In the genomic region with DNA sequence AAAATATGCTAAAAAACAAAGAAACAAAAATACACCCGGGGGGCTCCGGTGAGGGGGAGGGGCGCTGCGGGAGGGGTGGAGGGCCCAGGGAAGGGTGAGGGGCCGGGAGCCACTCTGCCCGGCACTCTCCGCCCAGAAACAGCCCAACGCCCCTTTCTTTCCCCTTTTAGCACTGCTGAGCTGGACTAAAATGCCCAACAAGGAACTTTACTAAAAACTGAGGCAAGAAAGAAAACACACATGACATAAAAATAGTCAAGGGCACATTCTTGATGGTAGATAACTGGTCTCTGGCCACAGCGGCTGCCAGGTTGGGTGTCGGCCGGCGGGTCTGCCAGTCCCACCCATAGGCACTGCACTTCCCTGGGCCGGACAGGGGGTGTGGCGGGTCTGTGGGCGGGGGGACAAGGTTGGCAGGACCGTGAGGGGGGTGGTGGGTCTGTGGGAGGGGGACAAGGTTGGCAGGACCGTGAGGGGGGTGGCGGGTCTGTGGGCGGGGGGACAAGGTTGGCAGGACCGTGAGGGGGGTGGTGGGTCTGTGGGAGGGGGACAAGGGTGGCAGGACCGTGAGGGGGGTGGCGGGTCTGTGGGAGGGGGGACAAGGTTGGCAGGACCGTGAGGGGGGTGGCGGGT, we compare ENCODE assay signal across 8 cellular contexts. TPM values are rescaled to one million over a fixed set of nuclear protein-coding genes. Genes with fewer than 3 reads are reported as not detected.
DNase-seq lines count a peak whose midpoint lies in the region; ATAC-seq and TF ChIP-seq lines count a peak whose summit lies in the region.
"Had no signal": no experiment of that assay in that cellular context is flagged by ENCODE, and none has a peak within 500 bp of the region (broad histone marks: within the 10 kb centered on the region; RNA-seq: fewer than 3 reads in every experiment).

No MANE protein-coding gene starts in this region.

- TF ChIP-seq CTCF in PC-3 (conservative IDR thresholded peaks at IDR 0.05; ENCODE audit: low read depth, low read length): no peak
- TF ChIP-seq CTCF in thoracic aorta (IDR thresholded peaks at IDR 0.05): no peak

- H3K27ac Mint-ChIP-seq in central memory CD8-positive, alpha-beta T cell (ENCODE audit: low read depth): peak overlapping the region; percentile 78
- no peak overlapping the region for H3K27ac Mint-ChIP-seq in memory B cell
- H3K27ac Mint-ChIP-seq in activated CD8-positive, alpha-beta memory T cell treated with anti-CD3 and anti-CD28 coated beads, Interleukin-2, amount 10 ng/mL, durations not matched to agents 7 days and 5 days: no peak overlapping the region

- H3K36me3 ChIP-seq in PC-3 (ENCODE audit: low read depth, low read length) (no peaks in the 10 kb centered on the region), thoracic aorta (peaks cover 15% of the 10 kb centered on the region)

- DNase-seq in PC-3 (no peak), memory B cell (ENCODE audit: low spot score in 2 of 2) (no peak), thoracic aorta (ENCODE audit: low spot score) (no peak)
- DNase-seq in central memory CD8-positive, alpha-beta T cell (ENCODE audit: low spot score in 2 of 2): no peak
- DNase-seq in activated CD8-positive, alpha-beta memory T cell treated with anti-CD3 and anti-CD28 coated beads, Interleukin-2, amount 10 ng/mL, durations not matched to agents 7 days and 5 days: no peak
- DNase-seq: DMS 273 treated with DMSO at 0.1 percent for 48 hours had no signal

- H3K4me3 ChIP-seq in PC-3 (ENCODE audit: low read length) (no peak overlapping the region), thoracic aorta (peak overlapping the region; percentile 68)

- H3K9me3 Mint-ChIP-seq in central memory CD8-positive, alpha-beta T cell: no peaks in the 10 kb centered on the region
- H3K9me3 Mint-ChIP-seq in memory B cell: no peaks in the 10 kb centered on the region
- no peaks in the 10 kb centered on the region for H3K9me3 Mint-ChIP-seq in activated CD8-positive, alpha-beta memory T cell treated with anti-CD3 and anti-CD28 coated beads, Interleukin-2, amount 10 ng/mL, durations not matched to agents 7 days and 5 days (ENCODE audit: low read depth)

- H3F3A ChIP-seq in PC-3 (ENCODE audit: low read length, unreplicated experiment): no peaks in the 10 kb centered on the region

- no peaks in the 10 kb centered on the region for H3K79me2 ChIP-seq in PC-3 (ENCODE audit: low read length)

- H3K9ac ChIP-seq in PC-3 (ENCODE audit: low read length): no peak overlapping the region

- CTCF ChIA-PET in PC-3 (lab: Charles Lee): no interaction called here
- CTCF ChIA-PET in activated CD8-positive, alpha-beta memory T cell treated with anti-CD3 and anti-CD28 coated beads, Interleukin-2, amount 10 ng/mL, durations not matched to agents 7 days and 5 days (lab: Charles Lee): interaction anchor here (2.4 kb wide), 1 partner anchor 100 kb away, joined by 6 read pairs; no protein-coding TSS in a partner anchor

- POLR2A ChIA-PET in PC-3 (lab: Charles Lee; ENCODE audit: unreplicated experiment): no interaction called here

- peak overlapping the region; percentile 53 for H3K4me3 Mint-ChIP-seq in central memory CD8-positive, alpha-beta T cell
- H3K4me3 Mint-ChIP-seq in memory B cell: peak overlapping the region; percentile 52
- no peak overlapping the region for H3K4me3 Mint-ChIP-seq in activated CD8-positive, alpha-beta memory T cell treated with anti-CD3 and anti-CD28 coated beads, Interleukin-2, amount 10 ng/mL, durations not matched to agents 7 days and 5 days

- H3K4me2 ChIP-seq in PC-3 (ENCODE audit: low read length): peak overlapping the region; percentile 28

- no TSS peak for BruUV-seq in PC-3 (replicated peaks; lab: Mats Ljungman, UMichigan)

- peaks cover 14% of the 10 kb centered on the region for H3K36me3 Mint-ChIP-seq in central memory CD8-positive, alpha-beta T cell (ENCODE audit: insufficient read depth)
- H3K36me3 Mint-ChIP-seq in memory B cell: peaks cover 4% of the 10 kb centered on the region
- peaks cover 6% of the 10 kb centered on the region for H3K36me3 Mint-ChIP-seq in activated CD8-positive, alpha-beta memory T cell treated with anti-CD3 and anti-CD28 coated beads, Interleukin-2, amount 10 ng/mL, durations not matched to agents 7 days and 5 days

- ATAC-seq in PC-3 (no peak), memory B cell (ENCODE audit: low read depth) (no peak), thoracic aorta (ENCODE audit: insufficient number of reproducible peaks, low FRiP score, low read depth) (peak; percentile 36), HG03457 (IDR thresholded peaks at IDR 0.05; ENCODE audit: unreplicated experiment) (no peak), GM18498 (IDR thresholded peaks at IDR 0.05; ENCODE audit: unreplicated experiment) (no peak)
- ATAC-seq in central memory CD8-positive, alpha-beta T cell (replicated peaks; ENCODE audit: extremely low read depth, poor library complexity, severe bottlenecking): no peak
- no peak for ATAC-seq in activated CD8-positive, alpha-beta memory T cell treated with anti-CD3 and anti-CD28 coated beads, Interleukin-2, amount 10 ng/mL, durations not matched to agents 7 days and 5 days

- no peaks in the 10 kb centered on the region for H3K4me1 Mint-ChIP-seq in central memory CD8-positive, alpha-beta T cell
- H3K4me1 Mint-ChIP-seq in memory B cell: peaks cover 20% of the 10 kb centered on the region
- peaks cover 12% of the 10 kb centered on the region for H3K4me1 Mint-ChIP-seq in activated CD8-positive, alpha-beta memory T cell treated with anti-CD3 and anti-CD28 coated beads, Interleukin-2, amount 10 ng/mL, durations not matched to agents 7 days and 5 days

- peaks cover 9% of the 10 kb centered on the region for H3K27me3 ChIP-seq in PC-3 (ENCODE audit: low read length)
- H3K27me3 ChIP-seq in thoracic aorta (replicated peaks; ENCODE audit: insufficient read depth): no peaks in the 10 kb centered on the region

- intact Hi-C loops in PC-3 (cut with micrococcal nuclease): no loop called here

- no peaks in the 10 kb centered on the region for H3K9me2 ChIP-seq in PC-3 (replicated peaks; ENCODE audit: low read length)

- H3K9me3 ChIP-seq in PC-3 (ENCODE audit: low read length): no peaks in the 10 kb centered on the region
- H3K9me3 ChIP-seq in thoracic aorta: no peaks in the 10 kb centered on the region

- peaks cover 24% of the 10 kb centered on the region for H3K27me3 Mint-ChIP-seq in central memory CD8-positive, alpha-beta T cell
- H3K27me3 Mint-ChIP-seq in memory B cell: peaks cover 7% of the 10 kb centered on the region
- peaks cover 9% of the 10 kb centered on the region for H3K27me3 Mint-ChIP-seq in activated CD8-positive, alpha-beta memory T cell treated with anti-CD3 and anti-CD28 coated beads, Interleukin-2, amount 10 ng/mL, durations not matched to agents 7 days and 5 days

- H3K27ac ChIP-seq in PC-3 (ENCODE audit: low read length): no peak overlapping the region
- H3K27ac ChIP-seq in thoracic aorta: peak overlapping the region; percentile 81 to 96

- H2AFZ ChIP-seq in PC-3 (ENCODE audit: low read length): no peak overlapping the region

- H4K20me1 ChIP-seq in PC-3 (ENCODE audit: low read length): no peaks in the 10 kb centered on the region

- H3K4me1 ChIP-seq in PC-3 (ENCODE audit: insufficient read depth, low read length) (peaks cover 9% of the 10 kb centered on the region; the same call in 1 of the 2 replicates), thoracic aorta (ENCODE audit: control insufficient read depth in 1 of 2, low read depth in 2 of 2) (peaks cover 36 to 78% of the 10 kb centered on the region in 2 donors)

RNA-seq across cellular contexts. Expression of a gene that starts 20.9 kb away (rescaled TPM):
- total RNA-seq in PC-3 (2014; rRNA removed) (30.6 and 38.5 TPM in 2 replicates), thoracic aorta (100 to 1,000 TPM; 141 to 180 TPM)
- total RNA-seq in activated CD8-positive, alpha-beta memory T cell treated with anti-CD3 and anti-CD28 coated beads, Interleukin-2, amount 10 ng/mL, durations not matched to agents 7 days and 5 days: 10 to 100 TPM; 42.9 to 49.9 TPM
